ENCODE assay signal across 2 cellular contexts in the genomic region with DNA sequence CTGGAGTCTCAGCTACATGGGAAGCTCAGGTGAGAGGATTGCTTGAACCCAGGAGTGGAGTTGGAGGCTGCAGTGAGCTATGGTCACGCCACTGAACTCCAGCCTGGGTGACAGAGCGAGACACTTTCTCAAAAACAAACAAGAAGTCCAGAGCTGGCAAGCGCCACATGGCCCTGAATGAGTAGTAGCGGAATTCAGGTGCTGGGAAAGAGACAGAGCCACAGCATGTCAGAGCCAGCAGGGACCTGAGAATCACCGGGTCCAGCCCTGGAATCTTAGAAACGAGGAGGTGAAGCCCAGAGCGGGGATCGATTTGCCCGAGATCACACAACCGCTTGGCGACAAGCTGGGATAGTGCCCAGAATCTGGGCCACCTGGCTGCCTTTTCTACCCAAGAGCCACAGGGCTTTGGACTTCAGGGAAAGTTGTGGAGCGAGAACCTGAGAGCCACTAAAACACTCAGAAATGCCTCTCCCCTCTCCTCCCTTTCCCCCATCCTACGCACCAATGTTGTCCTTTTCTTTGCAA.
TF ChIP-seq lines count a peak whose summit lies in the region.

No MANE protein-coding gene starts in this region.

TF ChIP-seq in SK-N-SH treated with all-trans-retinoic acid at 6 μM for 48 hours, 23 proteins besides CTCF, POLR2A, EP300 and RAD21 (continued from another document):
- TF ChIP-seq POU6F1 (CRISPR knock-in tag; IDR thresholded peaks at IDR 0.05; ENCODE audit: borderline replicate concordance, low read depth) (no peak), ZFP30 (CRISPR knock-in tag; IDR thresholded peaks at IDR 0.05) (no peak), TSHZ2 (CRISPR knock-in tag; IDR thresholded peaks at IDR 0.05) (no peak), ZC3H10 (CRISPR knock-in tag; IDR thresholded peaks at IDR 0.05) (no peak), CSRNP3 (CRISPR knock-in tag; IDR thresholded peaks at IDR 0.05) (no peak), SNAI2 (CRISPR knock-in tag; IDR thresholded peaks at IDR 0.05) (no peak), PPARA (CRISPR knock-in tag; IDR thresholded peaks at IDR 0.05; ENCODE audit: borderline replicate concordance) (no peak), TOX (CRISPR knock-in tag; IDR thresholded peaks at IDR 0.05; ENCODE audit: borderline replicate concordance) (no peak), ZFP3 (CRISPR knock-in tag; IDR thresholded peaks at IDR 0.05) (no peak)
TF ChIP-seq in SK-N-SH treated with all-trans-retinoic acid at 6 μM for 48 hours: peak in this region for 0.

TF ChIP-seq in SK-N-SH, 30 proteins besides CTCF, POLR2A, EP300 and RAD21 (continued from another document):
- TF ChIP-seq FOSL2 (IDR thresholded peaks at IDR 0.05; ENCODE audit: borderline replicate concordance, low read depth): no peak
- no peak for TF ChIP-seq GABPA (IDR thresholded peaks at IDR 0.05; ENCODE audit: low read depth)
- no peak for TF ChIP-seq TCF12 (IDR thresholded peaks at IDR 0.05)
